Comparison of ENCODE assay signal across 18 cellular contexts in genomic region chr11:113722934-113723333, GRCh38. TPM values are rescaled to one million over a fixed set of nuclear protein-coding genes. Genes with fewer than 3 reads are reported as not detected.
DNase-seq lines count a peak whose midpoint lies in the region; ATAC-seq and TF ChIP-seq lines count a peak whose summit lies in the region.
"Had no signal": no experiment of that assay in that cellular context is flagged by ENCODE, and none has a peak within 500 bp of the region (broad histone marks: within the 10 kb centered on the region; RNA-seq: fewer than 3 reads in every experiment).

No MANE protein-coding gene starts in this region.

- H3K27ac Mint-ChIP-seq in Caco-2 (ENCODE audit: unreplicated experiment), result peak overlapping the region; percentile 66
- no peak overlapping the region for H3K27ac Mint-ChIP-seq in stimulated activated memory B cell treated with anti-CD40 and anti-IgM and Interleukin-4, amounts not matched to agents 10 μg/mL and 1 μg/mL and 100 μg/mL, for 72 hours
- H3K27ac Mint-ChIP-seq in activated T-cell treated with anti-CD3 and anti-CD28 coated beads, Interleukin-2, amount 50 U/mL, for 72 hours, result no peak overlapping the region
- H3K27ac Mint-ChIP-seq: CD4-positive, alpha-beta memory T cell; GM23338; H9 had no signal

- WGBS in hepatocyte (ENCODE audit: low lambda C conversion rate, missing lambda C conversion rate), result 77% methylated on average over 3 of the region's 3 CpGs

- H3K27ac ChIP-seq in PC-3 (ENCODE audit: low read length), result no peak overlapping the region
- H3K27ac ChIP-seq in hepatocyte, result peak overlapping the region; percentile 43
- H3K27ac ChIP-seq in gastrocnemius medialis, result peak overlapping the region in 3 of 4 donors; percentile 76 to 81 (median 81)

- BruUV-seq in Caco-2 (replicated peaks; lab: Mats Ljungman, UMichigan), result no TSS peak
- no TSS peak for BruUV-seq in PC-3 (replicated peaks; lab: Mats Ljungman, UMichigan)

- H3K4me1 ChIP-seq in Caco-2 (peaks cover 55% of the 10 kb centered on the region), PC-3 (ENCODE audit: insufficient read depth, low read length) (peaks cover 8% of the 10 kb centered on the region; the same call in 1 of the 2 replicates), hepatocyte (ENCODE audit: insufficient read depth) (peaks cover 19% of the 10 kb centered on the region), gastrocnemius medialis (peaks cover 38 to 64% of the 10 kb centered on the region in 2 donors)

- no peaks in the 10 kb centered on the region for H3K79me2 ChIP-seq in PC-3 (ENCODE audit: low read length)
- H3K79me2 ChIP-seq in hepatocyte, result no peaks in the 10 kb centered on the region

- no peak overlapping the region for H3K4me3 Mint-ChIP-seq in Caco-2 (ENCODE audit: unreplicated experiment)
- H3K4me3 Mint-ChIP-seq in stimulated activated memory B cell treated with anti-CD40 and anti-IgM and Interleukin-4, amounts not matched to agents 10 μg/mL and 1 μg/mL and 100 μg/mL, for 72 hours, result no peak overlapping the region
- H3K4me3 Mint-ChIP-seq in activated T-cell treated with anti-CD3 and anti-CD28 coated beads, Interleukin-2, amount 50 U/mL, for 72 hours, result no peak overlapping the region
- H3K4me3 Mint-ChIP-seq: CD4-positive, alpha-beta memory T cell; GM23338; H9 had no signal

- intact Hi-C loops in Caco-2 (cut with micrococcal nuclease; ENCODE audit: unreplicated experiment), result no loop called here
- intact Hi-C loops in PC-3 (cut with micrococcal nuclease), result no loop called here
- intact Hi-C loops in gastrocnemius medialis (cut with DNase I; ENCODE audit: low total_unique reads), result loop anchor here (2.0 to 10.0 kb wide), 2 partner anchors 118 to 408 kb away; partner anchors contain the start of gene TTC12

- in situ Hi-C loops in gastrocnemius medialis (cut with MboI; ENCODE audit: low sequenced_read_pairs in 4 of 4), result no loop called here

- H3K27me3 Mint-ChIP-seq in Caco-2 (ENCODE audit: insufficient read depth, unreplicated experiment), result no peaks in the 10 kb centered on the region
- H3K27me3 Mint-ChIP-seq in stimulated activated memory B cell treated with anti-CD40 and anti-IgM and Interleukin-4, amounts not matched to agents 10 μg/mL and 1 μg/mL and 100 μg/mL, for 72 hours, result no peaks in the 10 kb centered on the region
- H3K27me3 Mint-ChIP-seq in activated T-cell treated with anti-CD3 and anti-CD28 coated beads, Interleukin-2, amount 50 U/mL, for 72 hours (ENCODE audit: low read depth), result no peaks in the 10 kb centered on the region
- H3K27me3 Mint-ChIP-seq: CD4-positive, alpha-beta memory T cell had no signal

- no peak overlapping the region for H3K9ac ChIP-seq in PC-3 (ENCODE audit: low read length)

- no peaks in the 10 kb centered on the region for H3K36me3 Mint-ChIP-seq in Caco-2 (ENCODE audit: insufficient read depth, unreplicated experiment)
- peaks cover 51% of the 10 kb centered on the region for H3K36me3 Mint-ChIP-seq in stimulated activated memory B cell treated with anti-CD40 and anti-IgM and Interleukin-4, amounts not matched to agents 10 μg/mL and 1 μg/mL and 100 μg/mL, for 72 hours
- H3K36me3 Mint-ChIP-seq in activated T-cell treated with anti-CD3 and anti-CD28 coated beads, Interleukin-2, amount 50 U/mL, for 72 hours (ENCODE audit: insufficient read depth in 2 of 2), result no peaks in the 10 kb centered on the region

- DNase-seq in Caco-2, result no peak
- peak; percentile 25 for DNase-seq in PC-3
- DNase-seq in hepatocyte (ENCODE audit: low spot score), result peak; percentile 34
- DNase-seq in gastrocnemius medialis, result no peak
- DNase-seq in activated T-cell treated with anti-CD3 and anti-CD28 coated beads, Interleukin-2, amount 50 U/mL, for 72 hours, result no peak
- DNase-seq: CD4-positive, alpha-beta memory T cell; COR-L47; DMS153; DND-41; H9 had no signal

- ATAC-seq in PC-3, result no peak
- ATAC-seq in gastrocnemius medialis, result no peak
- no peak for ATAC-seq in stimulated activated memory B cell treated with anti-CD40 and anti-IgM and Interleukin-4, amounts not matched to agents 10 μg/mL and 1 μg/mL and 100 μg/mL, for 72 hours
- ATAC-seq in GM21447 (IDR thresholded peaks at IDR 0.05; ENCODE audit: unreplicated experiment), result no peak
- no peak for ATAC-seq in activated T-cell treated with anti-CD3 and anti-CD28 coated beads, Interleukin-2, amount 50 U/mL, for 72 hours (replicated peaks in 1 of 2)
- ATAC-seq: GM23338, HCT116 had no signal

- H3K36me3 ChIP-seq in Caco-2 (ENCODE audit: control insufficient read depth, insufficient read depth, low read length) (no peaks in the 10 kb centered on the region), PC-3 (ENCODE audit: low read depth, low read length) (no peaks in the 10 kb centered on the region), hepatocyte (replicated peaks; ENCODE audit: insufficient read depth, low read depth) (no peaks in the 10 kb centered on the region), gastrocnemius medialis (no peaks in the 10 kb centered on the region)

- no peaks in the 10 kb centered on the region for H3F3A ChIP-seq in PC-3 (ENCODE audit: low read length, unreplicated experiment)

- POLR2A ChIA-PET in Caco-2 (lab: Charles Lee), result interaction anchor here (0.6 kb wide), 1 partner anchor 408 kb away, joined by 3 read pairs; the partner anchor contains the start of gene TTC12
- POLR2A ChIA-PET in PC-3 (lab: Charles Lee; ENCODE audit: unreplicated experiment), result no interaction called here

- TF ChIP-seq POLR2A in gastrocnemius medialis (IDR thresholded peaks at IDR 0.05), result no peak

- peaks cover 53% of the 10 kb centered on the region for H3K4me1 Mint-ChIP-seq in Caco-2 (ENCODE audit: low read depth, unreplicated experiment)
- no peaks in the 10 kb centered on the region for H3K4me1 Mint-ChIP-seq in stimulated activated memory B cell treated with anti-CD40 and anti-IgM and Interleukin-4, amounts not matched to agents 10 μg/mL and 1 μg/mL and 100 μg/mL, for 72 hours
- no peaks in the 10 kb centered on the region for H3K4me1 Mint-ChIP-seq in activated T-cell treated with anti-CD3 and anti-CD28 coated beads, Interleukin-2, amount 50 U/mL, for 72 hours (ENCODE audit: low read depth)
- H3K4me1 Mint-ChIP-seq: CD4-positive, alpha-beta memory T cell had no signal

- TF ChIP-seq CTCF in Caco-2 (IDR thresholded peaks at IDR 0.05; ENCODE audit: insufficient read depth in 1 of 2, low read depth in 1 of 2, low read length in 1 of 2, severe bottlenecking in 1 of 2, unreplicated experiment in 1 of 2) (no peak), PC-3 (conservative IDR thresholded peaks at IDR 0.05; ENCODE audit: low read depth, low read length) (no peak), hepatocyte (IDR thresholded peaks at IDR 0.05; ENCODE audit: poor library complexity) (no peak), gastrocnemius medialis (IDR thresholded peaks at IDR 0.05 in 4 of 5, conservative IDR thresholded peaks at IDR 0.05 in 1 of 5) (no peak)

- CTCF ChIA-PET in Caco-2 (lab: Charles Lee), result no interaction called here
- CTCF ChIA-PET in PC-3 (lab: Charles Lee), result interaction anchor here (0.6 kb wide), 1 partner anchor 58 kb away, joined by 3 read pairs; no protein-coding TSS in a partner anchor

- H3K27me3 ChIP-seq in Caco-2 (replicated peaks; ENCODE audit: control insufficient read depth, insufficient read depth, low read length) (no peaks in the 10 kb centered on the region), PC-3 (ENCODE audit: low read length) (no peaks in the 10 kb centered on the region), hepatocyte (no peaks in the 10 kb centered on the region), gastrocnemius medialis (no peaks in the 10 kb centered on the region)

- H3K4me2 ChIP-seq in PC-3 (ENCODE audit: low read length) (no peak overlapping the region), hepatocyte (no peak overlapping the region)
- H3K4me2 ChIP-seq: GM23338 had no signal

- peaks cover 20% of the 10 kb centered on the region for H3K9me3 Mint-ChIP-seq in Caco-2 (ENCODE audit: unreplicated experiment)
- peaks cover 11% of the 10 kb centered on the region for H3K9me3 Mint-ChIP-seq in stimulated activated memory B cell treated with anti-CD40 and anti-IgM and Interleukin-4, amounts not matched to agents 10 μg/mL and 1 μg/mL and 100 μg/mL, for 72 hours
- peaks cover 0 to 1% of the 10 kb centered on the region in 2 donors for H3K9me3 Mint-ChIP-seq in activated T-cell treated with anti-CD3 and anti-CD28 coated beads, Interleukin-2, amount 50 U/mL, for 72 hours
- H3K9me3 Mint-ChIP-seq: GM23338, H9 had no signal

- H2AFZ ChIP-seq in PC-3 (ENCODE audit: low read length) (no peak overlapping the region), hepatocyte (no peak overlapping the region)
- H2AFZ ChIP-seq: GM23338 had no signal

- H3K4me3 ChIP-seq in Caco-2 (ENCODE audit: low read depth, low read length) (no peak overlapping the region), PC-3 (ENCODE audit: low read length) (no peak overlapping the region), hepatocyte (no peak overlapping the region), gastrocnemius medialis (no peak overlapping the region)
- H3K4me3 ChIP-seq: GM23338 had no signal

- H3K9me2 ChIP-seq in PC-3 (replicated peaks; ENCODE audit: low read length), result 0 out of 2 replicates have a peak, but pooled peaks cover 4% of the 10 kb centered on the region
- no peaks in the 10 kb centered on the region for H3K9me2 ChIP-seq in hepatocyte (replicated peaks; ENCODE audit: insufficient read depth)

- no peaks in the 10 kb centered on the region for H3K9me3 ChIP-seq in Caco-2
- no peaks in the 10 kb centered on the region for H3K9me3 ChIP-seq in PC-3 (ENCODE audit: low read length)
- no peaks in the 10 kb centered on the region for H3K9me3 ChIP-seq in hepatocyte (ENCODE audit: low read depth)
- H3K9me3 ChIP-seq in gastrocnemius medialis, result no peaks in the 10 kb centered on the region

- no peaks in the 10 kb centered on the region for H4K20me1 ChIP-seq in PC-3 (ENCODE audit: low read length)
- H4K20me1 ChIP-seq in hepatocyte (ENCODE audit: insufficient read depth, poor library complexity, severe bottlenecking), result no peaks in the 10 kb centered on the region

RNA-seq across cellular contexts. Expression of gene TMPRSS5, which starts 16.8 kb away (rescaled TPM):
- total RNA-seq in Caco-2 (2022) (2.4 and 2.7 TPM in 2 replicates), PC-3 (2014; rRNA removed) (0.07 and 1.4 TPM in 2 replicates), hepatocyte (0.20 TPM in 1 of 2 replicates, not detected in the other), gastrocnemius medialis (under 1 TPM in 3 of 4 donors, not detected in 1; 0.24 to 0.61 (median 0.36) TPM)
- polyA plus RNA-seq in hepatocyte, result 0.32 and 0.63 TPM in 2 replicates
- total RNA-seq in activated T-cell treated with anti-CD3 and anti-CD28 coated beads, Interleukin-2, amount 50 U/mL, for 72 hours, result 1 to 10 TPM in 1 of 2 donors, under 1 TPM in 1; 0.51 to 1.3 TPM
- total RNA-seq: GM23338, H4 had no signal
- polyA plus RNA-seq: CD4-positive, alpha-beta memory T cell; GM23338 had no signal

RNA-seq across cellular contexts. Expression of gene ZW10, which starts 50.6 kb away (rescaled TPM):
- total RNA-seq in Caco-2 (2022) (43.1 and 44.0 TPM in 2 replicates), PC-3 (2014; rRNA removed) (36.5 and 38.4 TPM in 2 replicates), hepatocyte (19.5 and 22.3 TPM in 2 replicates), gastrocnemius medialis (10 to 100 TPM; 17.3 to 24.3 (median 20.2) TPM)
- 12.7 and 15.4 TPM in 2 replicates for polyA plus RNA-seq in hepatocyte
- total RNA-seq in activated T-cell treated with anti-CD3 and anti-CD28 coated beads, Interleukin-2, amount 50 U/mL, for 72 hours, result 10 to 100 TPM; 13.7 to 16.6 TPM

RNA-seq across cellular contexts. Expression of gene CLDN25, which starts 56.7 kb away (rescaled TPM):
- total RNA-seq in Caco-2 (2022) (not detected in 2 replicates), PC-3 (2014; rRNA removed) (not detected in 2 replicates), hepatocyte (not detected in 2 replicates), gastrocnemius medialis (not detected)
- not detected in 2 replicates for polyA plus RNA-seq in hepatocyte
- not detected for total RNA-seq in activated T-cell treated with anti-CD3 and anti-CD28 coated beads, Interleukin-2, amount 50 U/mL, for 72 hours
- total RNA-seq: A172; A673; CD4-positive, alpha-beta memory T cell; GM23338; H4; H9 had no signal
- polyA plus RNA-seq: BJ; CD4-positive, alpha-beta memory T cell; GM23338 had no signal

Comparison
In these comparisons a context has a peak if more than half of its experiments do, and no peak if none do; other contexts are left out.
1. DNase-seq: peak in PC-3 (single experiment) and hepatocyte (single experiment); none in Caco-2 (0 of 2), gastrocnemius medialis (0 of 2) and activated T-cell treated with anti-CD3 and anti-CD28 coated beads, Interleukin-2, amount 50 U/mL, for 72 hours (0 of 2).